Comparison of ENCODE assay signal across 1 cellular context in genomic region chr18:3455938-3456685, GRCh38.
TF ChIP-seq lines count a peak whose summit lies in the region.

No MANE protein-coding gene starts in this region.

TF ChIP-seq in SK-N-SH, 30 proteins besides CTCF, POLR2A, EP300 and RAD21 (continued from another document):
- TF ChIP-seq REST (IDR thresholded peaks at IDR 0.05; ENCODE audit: low read depth, low read length) (no peak), NRF1 (IDR thresholded peaks at IDR 0.05; ENCODE audit: low read depth, low read length) (no peak), CHD2 (IDR thresholded peaks at IDR 0.05; ENCODE audit: low read length, partially characterized antibody) (no peak), EZH2phosphoT487 (IDR thresholded peaks at IDR 0.05; ENCODE audit: borderline replicate concordance, low read depth) (no peak), GATA2 (CRISPR knock-in tag; IDR thresholded peaks at IDR 0.05) (no peak), ZBTB33 (IDR thresholded peaks at IDR 0.05; ENCODE audit: borderline replicate concordance, low read depth) (no peak), SMC3 (IDR thresholded peaks at IDR 0.05; ENCODE audit: low read depth, low read length) (no peak), GABPA (IDR thresholded peaks at IDR 0.05; ENCODE audit: low read depth) (no peak)
